Comparison of ENCODE assay signal across 8 cellular contexts in genomic region chr10:118047363-118047719, GRCh38. TPM values are rescaled to one million over a fixed set of nuclear protein-coding genes. Genes with fewer than 3 reads are reported as not detected.
DNase-seq lines count a peak whose midpoint lies in the region; ATAC-seq and TF ChIP-seq lines count a peak whose summit lies in the region.

No MANE protein-coding gene starts in this region.

- H3K79me2 ChIP-seq in parathyroid adenoma, result no peaks in the 10 kb centered on the region

- no peaks in the 10 kb centered on the region for H3K4me1 ChIP-seq in ES-I3 (ENCODE audit: insufficient read depth, low read length)
- H3K4me1 ChIP-seq in SJCRH30, result no peaks in the 10 kb centered on the region; the same call in 1 of the 2 replicates
- H3K4me1 ChIP-seq in esophagus squamous epithelium, result peaks cover 0 to 48% (median 10%) of the 10 kb centered on the region in 3 donors
- peaks cover 6% of the 10 kb centered on the region for H3K4me1 ChIP-seq in parathyroid adenoma

- H3K4me3 ChIP-seq in SJCRH30, result peak overlapping the region; percentile 91
- H3K4me3 ChIP-seq in esophagus squamous epithelium, result peak overlapping the region; percentile 64 to 95 (median 80)
- peak overlapping the region; percentile 87 for H3K4me3 ChIP-seq in parathyroid adenoma (ENCODE audit: low read depth, low read length)

- H3K27me3 ChIP-seq in SJCRH30 (no peaks in the 10 kb centered on the region), esophagus squamous epithelium (no peaks in the 10 kb centered on the region), parathyroid adenoma (ENCODE audit: control insufficient read depth, insufficient read depth, low read length) (no peaks in the 10 kb centered on the region)

- TF ChIP-seq CTCF in esophagus squamous epithelium (IDR thresholded peaks at IDR 0.05) (no peak), parathyroid adenoma (IDR thresholded peaks at IDR 0.05) (no peak)

- peak overlapping the region; percentile 90 for H3K4me2 ChIP-seq in parathyroid adenoma (ENCODE audit: low read length)

- peak overlapping the region; percentile 84; the same call in 1 of the 2 replicates for H3K9ac ChIP-seq in ES-I3 (ENCODE audit: low read depth, low read length)
- H3K9ac ChIP-seq in parathyroid adenoma, result no peak overlapping the region

- peak overlapping the region; percentile 91 for H2AFZ ChIP-seq in parathyroid adenoma

- intact Hi-C loops in esophagus squamous epithelium (cut with DNase I), result no loop called here

- DNase-seq in SJCRH30 (no peak), esophagus squamous epithelium (lab: John Stamatoyannopoulos, UW) (no peak), NCI-H226 (no peak)

- no peak for TF ChIP-seq POLR2A in esophagus squamous epithelium (IDR thresholded peaks at IDR 0.05)

- ATAC-seq in GM19324 (IDR thresholded peaks at IDR 0.05; ENCODE audit: low FRiP score, unreplicated experiment), result no peak
- no peak for ATAC-seq in GM18520 (IDR thresholded peaks at IDR 0.05; ENCODE audit: unreplicated experiment)
- ATAC-seq in HG02678 (IDR thresholded peaks at IDR 0.05; ENCODE audit: unreplicated experiment), result no peak

- H3K9me3 ChIP-seq in ES-I3 (ENCODE audit: control insufficient read depth, insufficient read depth, low read length), result no peaks in the 10 kb centered on the region
- H3K9me3 ChIP-seq in SJCRH30 (replicated peaks), result no peaks in the 10 kb centered on the region
- H3K9me3 ChIP-seq in esophagus squamous epithelium, result no peaks in the 10 kb centered on the region
- no peaks in the 10 kb centered on the region for H3K9me3 ChIP-seq in parathyroid adenoma (ENCODE audit: control insufficient read depth, low read length)

- no peaks in the 10 kb centered on the region for H3K36me3 ChIP-seq in ES-I3 (ENCODE audit: insufficient read depth, low read length)
- H3K36me3 ChIP-seq in SJCRH30, result no peaks in the 10 kb centered on the region
- no peaks in the 10 kb centered on the region for H3K36me3 ChIP-seq in esophagus squamous epithelium
- no peaks in the 10 kb centered on the region for H3K36me3 ChIP-seq in parathyroid adenoma (ENCODE audit: control insufficient read depth, insufficient read depth, low read length)

- H3K27ac ChIP-seq in SJCRH30, result no peak overlapping the region
- H3K27ac ChIP-seq in esophagus squamous epithelium, result peak overlapping the region; percentile 82 to 96 (median 93)
- peak overlapping the region; percentile 83 for H3K27ac ChIP-seq in parathyroid adenoma

- WGBS in esophagus squamous epithelium, 2 donors, result 75 to 84% methylated on average over 13 to 15 of the region's 15 CpGs

RNA-seq across cellular contexts. Expression of gene RAB11FIP2, which starts 0.6 kb away (rescaled TPM):
- total RNA-seq in SJCRH30 (2014; rRNA removed; shearing (Covaris generic)), result 19.6 and 26.6 TPM in 2 replicates
- 10 to 100 TPM in 3 of 4 donors, 1 to 10 TPM in 1; 6.2 to 21.0 (median 11.6) TPM for total RNA-seq in esophagus squamous epithelium
